1 cellular context compared by ENCODE assay signal in the genomic region with DNA sequence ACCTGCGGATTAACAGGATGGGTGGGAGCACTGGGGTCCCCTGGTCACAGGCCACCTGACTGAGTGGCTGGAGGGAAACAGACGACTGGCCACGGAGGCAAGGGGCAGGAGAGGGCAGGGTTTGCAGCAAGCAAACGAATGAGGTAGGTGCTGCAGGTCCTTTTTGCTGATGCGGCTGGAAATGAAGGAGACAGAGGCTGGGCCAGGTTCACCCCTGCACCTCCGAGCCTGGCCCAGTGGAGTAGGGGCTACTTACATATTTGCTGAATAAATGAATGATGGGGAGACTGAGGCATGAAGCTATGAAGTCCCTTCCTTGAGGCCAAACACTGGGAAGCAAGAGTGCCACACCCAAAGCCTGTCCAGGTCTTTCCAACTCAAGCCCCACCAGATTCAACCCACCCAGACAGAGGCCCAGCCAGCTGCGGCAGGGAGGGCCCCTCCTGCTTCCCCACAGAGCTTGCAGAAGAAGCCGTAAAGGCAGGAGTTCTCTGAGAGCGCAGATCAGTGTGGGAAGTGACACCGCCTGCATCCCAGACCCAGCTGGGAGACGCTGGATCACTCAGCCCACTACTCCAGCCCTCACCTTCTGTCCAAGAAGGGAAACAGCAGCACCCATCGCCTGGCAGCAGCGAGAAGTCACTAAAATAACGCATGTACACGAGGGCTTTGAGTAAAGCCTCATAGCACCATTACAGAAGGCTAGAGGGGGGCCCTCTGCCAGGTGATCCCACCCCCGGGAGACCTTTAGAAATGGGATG.
TF ChIP-seq lines count a peak whose summit lies in the region.

No MANE protein-coding gene starts in this region.

TF ChIP-seq in K562, 482 proteins besides CTCF, POLR2A, EP300 and RAD21 (continued from another document):
- TF ChIP-seq, protein P1, sequence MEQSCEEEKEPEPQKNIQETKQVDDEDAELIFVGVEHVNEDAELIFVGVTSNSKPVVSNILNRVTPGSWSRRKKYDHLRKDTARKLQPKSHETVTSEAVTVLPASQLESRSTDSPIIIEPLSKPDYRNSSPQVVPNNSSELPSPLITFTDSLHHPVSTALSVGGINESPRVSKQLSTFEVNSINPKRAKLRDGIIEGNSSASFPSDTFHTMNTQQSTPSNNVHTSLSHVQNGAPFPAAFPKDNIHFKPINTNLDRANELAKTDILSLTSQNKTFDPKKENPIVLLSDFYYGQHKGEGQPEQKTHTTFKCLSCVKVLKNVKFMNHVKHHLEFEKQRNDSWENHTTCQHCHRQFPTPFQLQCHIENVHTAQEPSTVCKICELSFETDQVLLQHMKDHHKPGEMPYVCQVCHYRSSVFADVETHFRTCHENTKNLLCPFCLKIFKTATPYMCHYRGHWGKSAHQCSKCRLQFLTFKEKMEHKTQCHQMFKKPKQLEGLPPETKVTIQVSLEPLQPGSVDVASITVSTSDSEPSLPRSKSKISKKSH (CRISPR knock-in tag; IDR thresholded peaks at IDR 0.05), result no peak
- no peak for TF ChIP-seq ZSCAN32 (CRISPR knock-in tag; IDR thresholded peaks at IDR 0.05)
- peak; percentile 47 for TF ChIP-seq ZNF316 (IDR thresholded peaks at IDR 0.05)
- peak; percentile 52; the same call in 1 of the 2 replicates for TF ChIP-seq C11orf30 (IDR thresholded peaks at IDR 0.05; ENCODE audit: low read depth)
- no peak for TF ChIP-seq SIRT6 (IDR thresholded peaks at IDR 0.05; ENCODE audit: low read depth, low read length)
- no peak for TF ChIP-seq ZKSCAN8 (CRISPR knock-in tag; IDR thresholded peaks at IDR 0.05)
